In the genomic region with DNA sequence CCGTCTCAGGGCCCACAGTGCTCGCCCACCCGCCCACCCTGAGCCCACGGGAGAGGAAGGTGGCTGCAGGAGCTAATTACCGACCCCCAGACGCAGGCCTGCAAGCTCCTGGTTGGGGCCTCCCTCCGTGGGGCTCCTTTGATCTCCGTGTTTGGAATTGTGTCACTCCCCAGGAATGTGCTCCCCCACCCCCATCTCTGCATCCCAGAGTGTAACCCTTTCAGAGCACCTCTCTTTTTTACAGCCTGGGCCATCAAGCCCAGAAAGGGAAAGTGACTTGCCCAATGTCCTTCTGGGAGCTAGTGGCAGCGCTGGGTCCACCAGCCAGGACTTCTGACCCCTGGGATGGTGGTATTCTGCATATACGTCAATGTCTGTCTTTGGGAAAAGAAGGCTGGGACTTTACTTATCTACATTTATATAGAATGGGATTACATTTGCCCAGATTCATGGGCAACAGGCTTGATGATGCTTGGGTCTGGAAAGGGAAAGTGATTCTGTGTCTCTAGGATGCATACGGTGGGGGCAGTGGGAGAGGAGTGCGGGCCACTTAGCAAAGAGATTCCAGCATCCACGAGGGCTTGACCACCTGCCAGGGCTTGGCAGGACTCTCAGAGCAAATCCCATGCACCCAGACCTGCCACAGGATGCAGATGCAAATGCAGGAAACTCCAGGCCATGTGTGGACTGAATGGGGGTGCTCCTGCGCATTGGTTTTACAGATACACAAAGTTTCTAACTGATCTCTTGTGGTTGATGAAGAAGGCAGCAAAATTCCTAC, we compare ENCODE assay signal across 21 cellular contexts.
DNase-seq lines count a peak whose midpoint lies in the region; ATAC-seq and TF ChIP-seq lines count a peak whose summit lies in the region.
"Had no signal": no experiment of that assay in that cellular context is flagged by ENCODE, and none has a peak within 500 bp of the region (broad histone marks: within the 10 kb centered on the region; RNA-seq: fewer than 3 reads in every experiment).

No MANE protein-coding gene starts in this region.

- no peaks in the 10 kb centered on the region for H3K36me3 ChIP-seq in HUES48 (ENCODE audit: control insufficient read depth, insufficient read depth, low read length)
- no peaks in the 10 kb centered on the region for H3K36me3 ChIP-seq in neuronal stem cell (replicated peaks in 1 of 2; ENCODE audit: control insufficient read depth in 2 of 2, insufficient read depth in 2 of 2, low read length in 2 of 2)
- no peaks in the 10 kb centered on the region for H3K36me3 ChIP-seq in upper lobe of left lung
- H3K36me3 ChIP-seq: ascending aorta, colonic mucosa, spleen had no signal

- H3K4me3 Mint-ChIP-seq in natural killer cell treated with Interleukin-12 subunit alpha and Interleukin-12 subunit beta and Interleukin-15 and Interleukin-18, amount 100 ng/mL, for 72 hours = no peak overlapping the region
- H3K4me3 Mint-ChIP-seq: activated CD8-positive, alpha-beta memory T cell treated with anti-CD3 and anti-CD28 coated beads, Interleukin-2, amount 10 ng/mL, durations not matched to agents 7 days and 5 days had no signal

- DNase-seq in ecto neural progenitor cell (ENCODE audit: low spot score) (peak; percentile 75), iPS-NIHi11 (ENCODE audit: low spot score) (peak; percentile 66), neuronal stem cell (ENCODE audit: low spot score) (peak; percentile 76), NCI-H226 (no peak), upper lobe of left lung (no peak)
- no peak for DNase-seq in natural killer cell treated with Interleukin-12 subunit alpha and Interleukin-12 subunit beta and Interleukin-15 and Interleukin-18, amount 100 ng/mL, for 72 hours (ENCODE audit: low spot score)
- DNase-seq: activated CD4-positive, CD25-positive, alpha-beta regulatory T cell treated with anti-CD3 and anti-CD28 coated beads, Interleukin-2, amount 50 U/mL, for 72 hours; activated CD8-positive, alpha-beta memory T cell treated with anti-CD3 and anti-CD28 coated beads, Interleukin-2, amount 10 ng/mL, durations not matched to agents 7 days and 5 days; colonic mucosa; EL; foreskin melanocyte; NCI-H1105; NCI-H2171; OCI-M1; spleen; T1000; testis had no signal

- H3K27ac ChIP-seq in HUES48 (ENCODE audit: low read depth, low read length) (peak overlapping the region; percentile 84), neuronal stem cell (replicated peaks; ENCODE audit: low read length) (peak overlapping the region; percentile 93), upper lobe of left lung (no peak overlapping the region)
- H3K27ac ChIP-seq: ascending aorta, colonic mucosa, KMS-11, spleen, testis had no signal

- peak overlapping the region; percentile 54 for H2AFZ ChIP-seq in neuronal stem cell (ENCODE audit: low read length)

- no peak overlapping the region for H3K23ac ChIP-seq in neuronal stem cell (ENCODE audit: low read depth, low read length, poor library complexity)

- H2AK5ac ChIP-seq in neuronal stem cell (ENCODE audit: low read depth, low read length) = no peak overlapping the region

- WGBS in neuronal stem cell (ENCODE audit: extremely low coverage in 2 of 2, insufficient read length in 2 of 2, insufficient replicate concordance in 1 of 2), 2 donors = no CpG with 5 or more reads among the region's 14 CpGs
- WGBS in upper lobe of left lung, 2 donors = 38 to 67% methylated on average over 8 to 10 of the region's 14 CpGs

- no peak for TF ChIP-seq EP300 in upper lobe of left lung (IDR thresholded peaks at IDR 0.05)

- H3K4me3 ChIP-seq in HUES48 (ENCODE audit: low read depth, low read length) (peak overlapping the region; percentile 33; the same call in 1 of the 2 replicates), neuronal stem cell (ENCODE audit: low read length in 2 of 2) (peak overlapping the region in 1 of 2 donors; percentile 15), upper lobe of left lung (no peak overlapping the region)
- H3K4me3 ChIP-seq: ascending aorta, colonic mucosa, spleen, testis had no signal

- TF ChIP-seq POLR2A in upper lobe of left lung (IDR thresholded peaks at IDR 0.05) = no peak

- H3K4me1 Mint-ChIP-seq in natural killer cell treated with Interleukin-12 subunit alpha and Interleukin-12 subunit beta and Interleukin-15 and Interleukin-18, amount 100 ng/mL, for 72 hours (ENCODE audit: low read depth in 2 of 2) = no peaks in the 10 kb centered on the region
- H3K4me1 Mint-ChIP-seq: activated CD8-positive, alpha-beta memory T cell treated with anti-CD3 and anti-CD28 coated beads, Interleukin-2, amount 10 ng/mL, durations not matched to agents 7 days and 5 days had no signal

- H3K27me3 ChIP-seq in HUES48 (ENCODE audit: control insufficient read depth, insufficient read depth, low read length) (no peaks in the 10 kb centered on the region; the same call in 1 of the 2 replicates), neuronal stem cell (ENCODE audit: control insufficient read depth in 3 of 3, insufficient read depth in 3 of 3, low read depth in 1 of 3, low read length in 3 of 3) (no peaks in the 10 kb centered on the region), upper lobe of left lung (no peaks in the 10 kb centered on the region)
- H3K27me3 ChIP-seq: ascending aorta, colonic mucosa, testis had no signal

- H3K4ac ChIP-seq in neuronal stem cell (ENCODE audit: low read length) = no peak overlapping the region

- no peak overlapping the region for H3K14ac ChIP-seq in neuronal stem cell (ENCODE audit: low read length)

- no peak overlapping the region for H4K8ac ChIP-seq in neuronal stem cell (ENCODE audit: low read depth, low read length)

- ATAC-seq in esophagus mucosa (no peak), upper lobe of left lung (ENCODE audit: low FRiP score in 2 of 2) (no peak)
- no peak for ATAC-seq in natural killer cell treated with Interleukin-12 subunit alpha and Interleukin-12 subunit beta and Interleukin-15 and Interleukin-18, amount 100 ng/mL, for 72 hours
- ATAC-seq: activated CD8-positive, alpha-beta memory T cell treated with anti-CD3 and anti-CD28 coated beads, Interleukin-2, amount 10 ng/mL, durations not matched to agents 7 days and 5 days had no signal

- H3K4me2 ChIP-seq in neuronal stem cell (ENCODE audit: insufficient read depth, low read length, poor library complexity, severe bottlenecking) = peak overlapping the region; percentile 22
- H3K4me2 ChIP-seq: KMS-11 had no signal

- H3K27me3 Mint-ChIP-seq in natural killer cell treated with Interleukin-12 subunit alpha and Interleukin-12 subunit beta and Interleukin-15 and Interleukin-18, amount 100 ng/mL, for 72 hours = peaks cover 0 to 5% of the 10 kb centered on the region in 2 donors
- H3K27me3 Mint-ChIP-seq: activated CD8-positive, alpha-beta memory T cell treated with anti-CD3 and anti-CD28 coated beads, Interleukin-2, amount 10 ng/mL, durations not matched to agents 7 days and 5 days had no signal

- no peak for TF ChIP-seq CTCF in upper lobe of left lung (IDR thresholded peaks at IDR 0.05)

- peak overlapping the region; percentile 66 for H2BK120ac ChIP-seq in neuronal stem cell (ENCODE audit: low read depth, low read length)

- H3K9ac ChIP-seq in HUES48 (ENCODE audit: low read depth, low read length) = no peak overlapping the region; the same call in 1 of the 2 replicates
- no peak overlapping the region for H3K9ac ChIP-seq in neuronal stem cell (ENCODE audit: low read depth, low read length, poor library complexity)
- H3K9ac ChIP-seq: KMS-11 had no signal

- no peaks in the 10 kb centered on the region for H3K79me1 ChIP-seq in neuronal stem cell (ENCODE audit: low read depth, low read length)

- no peaks in the 10 kb centered on the region for H3K36me3 Mint-ChIP-seq in natural killer cell treated with Interleukin-12 subunit alpha and Interleukin-12 subunit beta and Interleukin-15 and Interleukin-18, amount 100 ng/mL, for 72 hours
- H3K36me3 Mint-ChIP-seq: activated CD8-positive, alpha-beta memory T cell treated with anti-CD3 and anti-CD28 coated beads, Interleukin-2, amount 10 ng/mL, durations not matched to agents 7 days and 5 days had no signal

- H2BK5ac ChIP-seq in neuronal stem cell (ENCODE audit: low read length) = peak overlapping the region; percentile 54

- peak overlapping the region; percentile 15 for H4K91ac ChIP-seq in neuronal stem cell (ENCODE audit: low read depth, low read length, poor library complexity)

- no peak overlapping the region for H3K27ac Mint-ChIP-seq in natural killer cell treated with Interleukin-12 subunit alpha and Interleukin-12 subunit beta and Interleukin-15 and Interleukin-18, amount 100 ng/mL, for 72 hours
- H3K27ac Mint-ChIP-seq: activated CD8-positive, alpha-beta memory T cell treated with anti-CD3 and anti-CD28 coated beads, Interleukin-2, amount 10 ng/mL, durations not matched to agents 7 days and 5 days had no signal

- peak overlapping the region; percentile 94 for H3K18ac ChIP-seq in neuronal stem cell (ENCODE audit: low read length)

- H3K9me3 Mint-ChIP-seq in natural killer cell treated with Interleukin-12 subunit alpha and Interleukin-12 subunit beta and Interleukin-15 and Interleukin-18, amount 100 ng/mL, for 72 hours = no peaks in the 10 kb centered on the region

- peak overlapping the region; percentile 36 for H2BK12ac ChIP-seq in neuronal stem cell (ENCODE audit: low read length)

- H2BK15ac ChIP-seq in neuronal stem cell (ENCODE audit: low read length) = no peak overlapping the region

- H3K4me1 ChIP-seq in HUES48 (ENCODE audit: control insufficient read depth, insufficient read depth, low read length) = peaks cover 28% of the 10 kb centered on the region
- peaks cover 27 to 49% of the 10 kb centered on the region in 2 donors for H3K4me1 ChIP-seq in neuronal stem cell (ENCODE audit: control insufficient read depth in 2 of 2, insufficient read depth in 1 of 2, low read depth in 1 of 2, low read length in 2 of 2)
- H3K4me1 ChIP-seq in upper lobe of left lung = no peaks in the 10 kb centered on the region
- H3K4me1 ChIP-seq: ascending aorta, colonic mucosa, spleen, testis had no signal

- H3K9me3 ChIP-seq in HUES48 (ENCODE audit: control insufficient read depth, insufficient read depth, low read length) = no peaks in the 10 kb centered on the region
- H3K9me3 ChIP-seq in neuronal stem cell (replicated peaks in 1 of 2; ENCODE audit: control insufficient read depth in 2 of 2, insufficient read depth in 1 of 2, low read depth in 1 of 2, low read length in 2 of 2) = no peaks in the 10 kb centered on the region
- no peaks in the 10 kb centered on the region for H3K9me3 ChIP-seq in upper lobe of left lung
- H3K9me3 ChIP-seq: ascending aorta, colonic mucosa, spleen, testis had no signal

Comparison
In these comparisons a context has a peak if more than half of its experiments do, and no peak if none do; other contexts are left out.
1. H3K27ac ChIP-seq: peak in HUES48 (single experiment) and neuronal stem cell (single experiment); none in upper lobe of left lung (0 of 4).
2. DNase-seq: peak in ecto neural progenitor cell (single experiment), iPS-NIHi11 (single experiment) and neuronal stem cell (single experiment); none in NCI-H226 (single experiment), upper lobe of left lung (0 of 2) and natural killer cell treated with Interleukin-12 subunit alpha and Interleukin-12 subunit beta and Interleukin-15 and Interleukin-18, amount 100 ng/mL, for 72 hours (single experiment).